13 cellular contexts compared by ENCODE assay signal in the genomic region with DNA sequence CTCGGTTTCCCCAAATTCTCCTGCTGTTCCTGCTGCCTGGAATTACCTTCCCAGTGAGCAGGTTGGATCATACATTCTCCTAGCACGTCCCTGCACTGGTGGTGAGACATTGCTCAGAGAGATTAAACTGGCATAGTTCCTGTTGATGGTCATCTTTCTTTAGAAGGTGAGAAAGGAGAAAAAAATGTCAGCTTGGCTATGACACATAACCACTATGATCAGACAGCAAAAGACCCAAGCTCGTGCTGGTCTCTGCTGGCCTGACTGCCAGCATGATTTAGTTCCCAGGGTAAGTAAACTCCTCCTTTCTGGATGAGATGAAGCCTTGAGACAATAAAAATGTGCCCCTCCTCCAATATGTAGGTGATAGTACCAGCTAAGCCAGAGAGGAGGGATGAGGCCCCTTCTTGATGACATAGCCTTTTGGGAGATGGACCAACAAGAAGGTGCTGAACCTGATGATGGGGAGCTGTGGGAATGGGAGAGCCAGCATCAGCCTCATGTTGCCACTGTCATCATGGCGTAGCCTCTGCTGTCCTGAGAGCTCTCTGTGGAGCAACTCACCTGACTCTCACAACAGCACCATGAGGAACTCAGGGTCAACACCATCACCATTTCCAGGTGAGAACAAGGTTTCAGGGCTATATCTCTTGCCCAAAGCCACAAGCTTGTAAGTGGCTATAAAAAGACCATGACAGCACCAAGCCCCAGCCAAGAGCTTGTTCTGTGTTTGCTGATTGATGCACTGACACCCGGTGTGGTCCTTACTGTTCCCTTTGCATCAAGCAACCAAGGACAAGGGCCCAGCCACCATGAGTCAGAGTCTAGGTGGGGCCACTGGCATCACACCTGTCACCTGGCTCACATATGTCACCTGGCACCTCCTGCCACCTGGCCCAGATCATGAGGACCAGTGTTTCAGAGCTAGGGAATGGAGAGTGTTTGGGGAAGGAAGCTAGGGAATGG.
DNase-seq lines count a peak whose midpoint lies in the region; ATAC-seq and TF ChIP-seq lines count a peak whose summit lies in the region.
"Had no signal": no experiment of that assay in that cellular context is flagged by ENCODE, and none has a peak within 500 bp of the region (broad histone marks: within the 10 kb centered on the region; RNA-seq: fewer than 3 reads in every experiment).

No MANE protein-coding gene starts in this region.

- peaks cover 30% of the 10 kb centered on the region for H3K4me1 ChIP-seq in osteoblast (ENCODE audit: insufficient read depth, low read length)

- H3K27me3 ChIP-seq in osteoblast (ENCODE audit: insufficient read depth, low read length): no peaks in the 10 kb centered on the region

- no peaks in the 10 kb centered on the region for H3K36me3 ChIP-seq in osteoblast (ENCODE audit: insufficient read depth, low read length)

- H2AFZ ChIP-seq in osteoblast (ENCODE audit: low read length): no peak overlapping the region

- H3K4me2 ChIP-seq in osteoblast (ENCODE audit: insufficient read depth, low read length): peak overlapping the region; percentile 16

- no peak overlapping the region for H3K4me3 ChIP-seq in osteoblast (ENCODE audit: insufficient read depth, low read length)
- H3K4me3 ChIP-seq: skin epidermis had no signal

- H3K27ac ChIP-seq in osteoblast (ENCODE audit: low read depth, low read length): peak overlapping the region; percentile 47

- no peak for ATAC-seq in GM21381 (IDR thresholded peaks at IDR 0.05; ENCODE audit: unreplicated experiment)

- no peak for TF ChIP-seq CTCF in osteoblast (IDR thresholded peaks at IDR 0.05; ENCODE audit: extremely low read depth, low read depth, low read length)

- H3K9me3 ChIP-seq in osteoblast (ENCODE audit: low read depth, low read length): no peaks in the 10 kb centered on the region

- peak; percentile 96 for DNase-seq in EH (ENCODE audit: low read depth)
- DNase-seq in RPMI7951 (ENCODE audit: low read depth): peak; percentile 88
- peak; percentile 47 for DNase-seq in fibroblast of gingiva (ENCODE audit: low read depth)
- DNase-seq in osteoblast (ENCODE audit: insufficient read length, low spot score, missing footprints): peak; percentile 87
- no peak for DNase-seq in GM19238 (ENCODE audit: insufficient read length, low spot score)
- no peak for DNase-seq in NCI-H2081 treated with DMSO at 0.1 percent for 48 hours (lab: John Stamatoyannopoulos, UW)
- DNase-seq in effector CD8-positive, alpha-beta T cell (lab: John Stamatoyannopoulos, UW): no peak
- DNase-seq: activated naive CD4-positive, alpha-beta T cell treated with anti-CD3 and anti-CD28 coated beads for 36 hours; Calu3; NCI-H146; stimulated activated CD8-positive, alpha-beta memory T cell treated with anti-CD3 and anti-CD28 coated beads, Interleukin-4, amount 100 ng/mL, for 48 hours had no signal

- no peaks in the 10 kb centered on the region for H4K20me1 ChIP-seq in osteoblast (ENCODE audit: insufficient read depth, low read length)

- no peaks in the 10 kb centered on the region for H3K79me2 ChIP-seq in osteoblast (ENCODE audit: insufficient read depth, low read length)

Comparison
In these comparisons a context has a peak if more than half of its experiments do, and no peak if none do; other contexts are left out.
1. DNase-seq: peak in EH (single experiment), RPMI7951 (single experiment), fibroblast of gingiva (single experiment) and osteoblast (single experiment); none in GM19238 (single experiment), NCI-H2081 treated with DMSO at 0.1 percent for 48 hours (single experiment) and effector CD8-positive, alpha-beta T cell (single experiment).